In genomic region chr6:11143394-11144371, GRCh38 we compare ENCODE assay signal across 9 cellular contexts. TPM values are rescaled to one million over a fixed set of nuclear protein-coding genes. Genes with fewer than 3 reads are reported as not detected.
A peak's percentile ranks its signal among the peaks of the same experiment; 100 is the strongest.
DNase-seq lines count a peak whose midpoint lies in the region; ATAC-seq, FAIRE-seq and TF ChIP-seq lines count a peak whose summit lies in the region.
"Had no signal": no experiment of that assay in that cellular context is flagged by ENCODE, and none has a peak within 500 bp of the region (broad histone marks: within the 10 kb centered on the region; RNA-seq: fewer than 3 reads in every experiment).

No MANE protein-coding gene starts in this region.

- no peak overlapping the region for H3K9ac ChIP-seq in K562 (ENCODE audit: insufficient read depth in 1 of 2, low read depth in 2 of 2, low read length in 2 of 2)
- H3K9ac ChIP-seq: KMS-11 had no signal

- no peaks in the 10 kb centered on the region for H3K79me2 ChIP-seq in K562 (ENCODE audit: control insufficient read depth, insufficient read depth, low read length)

- POLR2A ChIA-PET in AG04450 (lab: Yijun Ruan, JAX) (interaction anchor here (0.6 to 0.7 kb wide), 2 partner anchors 48 to 286 kb away, joined by 4 read pairs; no protein-coding TSS in a partner anchor), K562 (lab: Yijun Ruan, JAX) (interaction anchor here (0.5 to 0.7 kb wide), 2 partner anchors 102 to 432 kb away, joined by 3 read pairs; no protein-coding TSS in a partner anchor)

- TF ChIP-seq EP300 in K562 (IDR thresholded peaks at IDR 0.05; ENCODE audit: low read length) = peak; percentile 77

- FAIRE-seq in K562 (lab: Jason Lieb, UNC) (peak; percentile 94), D721Med (lab: Jason Lieb, UNC) (no peak)

- peaks cover 0 to 8% of the 10 kb centered on the region in 2 experiments; a peak in 3 of 5 replicates for H3K4me1 ChIP-seq in K562 (replicated peaks in 1 of 2; ENCODE audit: control insufficient read depth in 2 of 2, insufficient read depth in 2 of 2, low read length in 2 of 2)

- H3K27ac ChIP-seq in AG04450 (ENCODE audit: low read depth, low read length) = no peak overlapping the region
- H3K27ac ChIP-seq in K562 (ENCODE audit: extremely low read depth, low read depth, low read length) = peak overlapping the region; percentile 56; the same call in 2 of the 3 replicates
- H3K27ac ChIP-seq: KMS-11 had no signal

- 11% methylated on average over 10 of the region's 10 CpGs for WGBS in K562 (ENCODE audit: insufficient coverage, low coverage, missing lambda C conversion rate)

- no peaks in the 10 kb centered on the region for H3K9me1 ChIP-seq in K562 (ENCODE audit: control insufficient read depth, insufficient read depth, low read length)

- H3K4me3 ChIP-seq in AG04450 (ENCODE audit: low read depth, low read length) = no peak overlapping the region
- no peak overlapping the region for H3K4me3 ChIP-seq in K562

- TF ChIP-seq CTCF in AG04450 (IDR thresholded peaks at IDR 0.05; ENCODE audit: low read depth, low read length) = no peak
- no peak for TF ChIP-seq CTCF in K562 (IDR thresholded peaks at IDR 0.05 in 2 of 3, conservative IDR thresholded peaks at IDR 0.05 in 1 of 3; ENCODE audit: insufficient read depth in 2 of 3, low read depth in 1 of 3, low read length in 3 of 3)
- TF ChIP-seq CTCF in D721Med (IDR thresholded peaks at IDR 0.05; ENCODE audit: insufficient read depth, missing control alignments) = no peak

- no TSS peak for BruUV-seq in K562 (replicated peaks; lab: Mats Ljungman, UMichigan)

- intact Hi-C loops in K562 (cut with micrococcal nuclease) = loop anchor here (1.0 to 10.0 kb wide), 5 partner anchors 46 to 432 kb away; partner anchors contain the start of gene NEDD9

- H3K27me3 ChIP-seq in AG04450 (ENCODE audit: control insufficient read depth, insufficient read depth, low read length) (no peaks in the 10 kb centered on the region), K562 (ENCODE audit: control insufficient read depth in 2 of 2, insufficient read depth in 2 of 2, low read length in 2 of 2) (peaks cover 0 to 17% of the 10 kb centered on the region in 2 experiments; a peak in 2 of 5 replicates)

- no peak for TF ChIP-seq POLR2A in K562 (conservative IDR thresholded peaks at IDR 0.05)

- TF ChIP-seq RAD21 in K562 (CRISPR knock-in tag; conservative IDR thresholded peaks at IDR 0.05 in 1 of 2, IDR thresholded peaks at IDR 0.05 in 1 of 2) = peak in 1 of 2 experiments; percentile 10; a peak in 1 of 4 replicates

- in situ Hi-C loops in KBM-7 (cut with MboI; ENCODE audit: low pct_unique_long_range_greater_than_20kb, low sequenced_read_pairs) = no loop called here
- in situ Hi-C loops in K562 (cut with MboI) = no loop called here

- H3K4me2 ChIP-seq in K562 (ENCODE audit: insufficient read depth, low read length) = peak overlapping the region; percentile 57; the same call in 1 of the 2 replicates
- H3K4me2 ChIP-seq: KMS-11 had no signal

- H3K9me3 ChIP-seq in AG04450 (ENCODE audit: control insufficient read depth, insufficient read depth, low read length) = no peaks in the 10 kb centered on the region
- no peaks in the 10 kb centered on the region for H3K9me3 ChIP-seq in K562 (replicated peaks; ENCODE audit: control insufficient read depth, insufficient read depth, low read depth, low read length)

- no peaks in the 10 kb centered on the region for H4K20me1 ChIP-seq in K562 (replicated peaks; ENCODE audit: control insufficient read depth, insufficient read depth, low read length)

- H2AFZ ChIP-seq in K562 (ENCODE audit: low read depth, low read length) = peak overlapping the region; percentile 73

- H3K36me3 ChIP-seq in K562 (ENCODE audit: control insufficient read depth, insufficient read depth, low read length) = no peaks in the 10 kb centered on the region

- peak; percentile 97 for ATAC-seq in K562

- DNase-seq in AG04450 (ENCODE audit: low read depth, low spot score) = peak; percentile 26
- peak; percentile 80 for DNase-seq in KBM-7
- peak; percentile 76 to 88 (median 84) for DNase-seq in K562 (ENCODE audit: extremely low read depth in 1 of 4, low spot score in 3 of 4)
- peak; percentile 72 to 92 for DNase-seq in lung microvascular endothelial cell (ENCODE audit: low read depth in 2 of 2)
- DNase-seq in D721Med (ENCODE audit: insufficient read length, low spot score) = no peak
- no peak for DNase-seq in NCI-H748 (lab: John Stamatoyannopoulos, UW; ENCODE audit: unreplicated experiment)
- DNase-seq in NCI-H2107 (lab: John Stamatoyannopoulos, UW) = no peak
- DNase-seq in DMS153 treated with DMSO at 0.1 percent for 48 hours (lab: John Stamatoyannopoulos, UW; ENCODE audit: unreplicated experiment) = no peak

- CTCF ChIA-PET in AG04450 (lab: Charles Lee) = interaction anchor here (0.6 to 10.3 kb wide), 22 partner anchors 9 to 572 kb away, joined by 3 to 139 read pairs (median 4); partner anchors contain the start of gene NEDD9
- CTCF ChIA-PET in K562 (lab: Yijun Ruan, JAX; ENCODE audit: low intra/inter-chr PET ratio) = interaction anchor here (0.6 to 3.5 kb wide), 8 partner anchors 29 to 730 kb away, joined by 3 to 68 read pairs (median 5); partner anchors contain the start of gene SMIM13

TF ChIP-seq in K562, 482 proteins besides CTCF, POLR2A, EP300 and RAD21 (continues in another document):
- no peak for TF ChIP-seq SRSF7 (optimal IDR thresholded peaks at IDR 0.05; ENCODE audit: low read depth, low read length)
- 0 out of 2 replicates have a peak, but pooled peaks have one; percentile 33 for TF ChIP-seq XRCC5 (IDR thresholded peaks at IDR 0.05; ENCODE audit: low read depth, low read length)
- 0 out of 2 replicates have a peak, but pooled peaks have one; percentile 31 for TF ChIP-seq NKRF (IDR thresholded peaks at IDR 0.05; ENCODE audit: borderline replicate concordance)
- TF ChIP-seq CBFA2T3 (IDR thresholded peaks at IDR 0.05) = peak; percentile 65
- TF ChIP-seq CBX3 (IDR thresholded peaks at IDR 0.05; ENCODE audit: borderline replicate concordance in 1 of 2, low read length in 2 of 2) = peak in 1 of 2 experiments; percentile 98; a peak in 2 of 3 replicates
- peak; percentile 75 for TF ChIP-seq DACH1 (IDR thresholded peaks at IDR 0.05; ENCODE audit: partially characterized antibody)

RNA-seq across cellular contexts. Expression of gene ERVFRD-1, which starts 32.2 kb away (rescaled TPM):
- polyA plus RNA-seq in AG04450 (2011; rRNA removed) (not detected in 2 replicates), K562 (2011; rRNA removed) (not detected in 2 replicates), K562 (2014; fragmentation: Illumina TruSeq; extraction: Trizol) (0.04 and 0.10 TPM in 2 replicates), K562 (2014; fragmentation: Nextera tagmentation; extraction: Ambion mirVana) (under 1 TPM; 0.07 to 0.10 TPM), K562 (2014; rRNA removed) (0.05 TPM in 2 replicates)
- not detected in 2 replicates for polyA minus RNA-seq in AG04450 (2011; rRNA and poly(A)+ RNA removed)
- not detected in 2 replicates for total RNA-seq in K562 (2011; cell fraction: chromatin; rRNA removed; ENCODE audit: low replicate concordance)
- not detected in 2 replicates for total RNA-seq in K562 (2011; cell fraction: nucleolus; rRNA removed)
- 0.15 TPM in 1 of 2 replicates, not detected in the other for total RNA-seq in K562 (2011; cell fraction: nucleoplasm; rRNA removed)
- total RNA-seq in K562 (2014; rRNA removed) (0.05 and 0.16 TPM in 2 replicates), K562 (2014; rRNA removed; fragmentation: Illumina TruSeq; extraction: Trizol) (0.06 TPM in 1 of 2 replicates, not detected in the other), K562 (2015; rRNA removed; fragmentation: Illumina TruSeq; extraction: Trizol) (0.08 and 0.14 TPM in 2 replicates), K562 (2021) (0.04 and 0.09 TPM in 2 replicates), lung microvascular endothelial cell (under 0.01 TPM in 1 of 2 replicates, not detected in the other)
- polyA plus RNA-seq in K562 (2011; cell fraction: cytosol; rRNA removed) = not detected in 2 replicates
- polyA plus RNA-seq in K562 (2011; cell fraction: nucleus; rRNA removed) = not detected in 2 replicates
- polyA plus RNA-seq in K562 (2012) = 0.34 and 1.7 TPM in 2 replicates
- polyA minus RNA-seq in K562 (2011; rRNA and poly(A)+ RNA removed) = not detected in 2 replicates
- polyA minus RNA-seq in K562 (2011; cell fraction: cytosol; rRNA and poly(A)+ RNA removed) = not detected in 2 replicates
- polyA minus RNA-seq in K562 (2011; cell fraction: nucleus; rRNA and poly(A)+ RNA removed) = not detected in 2 replicates

RNA-seq across cellular contexts. Expression of gene SMIM13, which starts 50.0 kb away (rescaled TPM):
- polyA plus RNA-seq in AG04450 (2011; rRNA removed) = 8.0 and 9.0 TPM in 2 replicates
- 4.3 and 8.5 TPM in 2 replicates for polyA minus RNA-seq in AG04450 (2011; rRNA and poly(A)+ RNA removed)
- 4.2 and 16.1 TPM in 2 replicates for total RNA-seq in K562 (2011; cell fraction: chromatin; rRNA removed; ENCODE audit: low replicate concordance)
- 2.2 and 3.4 TPM in 2 replicates for total RNA-seq in K562 (2011; cell fraction: nucleolus; rRNA removed)
- total RNA-seq in K562 (2011; cell fraction: nucleoplasm; rRNA removed) = 9.5 and 15.3 TPM in 2 replicates
- total RNA-seq in K562 (2014; rRNA removed) = 10.1 and 11.7 TPM in 2 replicates
- total RNA-seq in K562 (2014; rRNA removed; fragmentation: Illumina TruSeq; extraction: Trizol) = 21.5 and 23.7 TPM in 2 replicates
- total RNA-seq in K562 (2015; rRNA removed; fragmentation: Illumina TruSeq; extraction: Trizol) = 12.1 and 13.0 TPM in 2 replicates
- total RNA-seq in K562 (2021) = 23.0 and 24.8 TPM in 2 replicates
- polyA plus RNA-seq in K562 (2011; rRNA removed) = 7.1 and 8.9 TPM in 2 replicates
- 1.7 and 3.4 TPM in 2 replicates for polyA plus RNA-seq in K562 (2011; cell fraction: cytosol; rRNA removed)
- 2.4 and 3.3 TPM in 2 replicates for polyA plus RNA-seq in K562 (2011; cell fraction: nucleus; rRNA removed)
- polyA plus RNA-seq in K562 (2012) = 12.6 and 15.8 TPM in 2 replicates
- polyA plus RNA-seq in K562 (2014; fragmentation: Illumina TruSeq; extraction: Trizol) = 14.5 and 15.2 TPM in 2 replicates
- 1 to 10 TPM; 5.5 to 7.2 TPM for polyA plus RNA-seq in K562 (2014; fragmentation: Nextera tagmentation; extraction: Ambion mirVana)
- 7.7 and 8.7 TPM in 2 replicates for polyA plus RNA-seq in K562 (2014; rRNA removed)
- polyA minus RNA-seq in K562 (2011; rRNA and poly(A)+ RNA removed) = 13.3 and 17.7 TPM in 2 replicates
- polyA minus RNA-seq in K562 (2011; cell fraction: cytosol; rRNA and poly(A)+ RNA removed) = 7.8 and 8.5 TPM in 2 replicates
- polyA minus RNA-seq in K562 (2011; cell fraction: nucleus; rRNA and poly(A)+ RNA removed) = 2.8 and 5.9 TPM in 2 replicates
- 9.6 and 12.7 TPM in 2 replicates for total RNA-seq in lung microvascular endothelial cell

Comparison
In these comparisons a context has a peak if more than half of its experiments do, and no peak if none do; other contexts are left out.
1. DNase-seq: peak in AG04450 (single experiment), KBM-7 (single experiment), K562 (4 of 4) and lung microvascular endothelial cell (2 of 2); none in D721Med (single experiment), NCI-H748 (single experiment), NCI-H2107 (single experiment) and DMS153 treated with DMSO at 0.1 percent for 48 hours (single experiment).